Comparison of ENCODE assay signal across 23 cellular contexts in the genomic region with DNA sequence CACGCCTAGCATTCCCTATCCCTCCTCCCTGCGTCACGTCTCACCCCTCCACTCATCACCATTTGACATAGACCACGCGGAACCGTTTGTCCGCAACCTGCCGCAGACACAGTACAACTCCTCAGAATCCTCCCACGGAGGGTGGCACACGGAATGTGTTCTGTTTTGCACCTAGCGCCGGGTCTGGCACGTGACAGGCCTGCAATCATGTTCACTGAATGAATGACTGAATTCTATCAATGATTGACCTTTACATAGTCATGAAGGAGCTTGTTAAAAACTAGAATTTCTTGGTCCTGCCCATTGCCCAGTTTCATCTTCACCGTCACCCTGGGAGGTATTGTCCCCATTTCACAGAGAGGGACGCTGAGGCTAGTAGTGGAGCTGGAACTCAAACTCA. TPM values are rescaled to one million over a fixed set of nuclear protein-coding genes. Genes with fewer than 3 reads are reported as not detected.
A peak's percentile ranks its signal among the peaks of the same experiment; 100 is the strongest.
DNase-seq lines count a peak whose midpoint lies in the region; ATAC-seq, FAIRE-seq and TF ChIP-seq lines count a peak whose summit lies in the region.
"Had no signal": no experiment of that assay in that cellular context is flagged by ENCODE, and none has a peak within 500 bp of the region (broad histone marks: within the 10 kb centered on the region; RNA-seq: fewer than 3 reads in every experiment).

No MANE protein-coding gene starts in this region.

- H3K4me3 Mint-ChIP-seq in nephron: peak overlapping the region in 1 of 3 experiments; percentile 3
- H3K4me3 Mint-ChIP-seq: CD14-positive monocyte; CD4-positive, alpha-beta memory T cell; GM23338; HFFc6 had no signal

- H3K27me3 ChIP-seq in heart left ventricle (peaks cover 0 to 13% (median 0%) of the 10 kb centered on the region in 9 donors), small intestine (ENCODE audit: control insufficient read depth in 2 of 2, insufficient read depth in 2 of 2, low read length in 2 of 2) (peaks cover 0 to 10% of the 10 kb centered on the region in 2 donors)

- H3K36me3 ChIP-seq in heart left ventricle (no peaks in the 10 kb centered on the region), small intestine (ENCODE audit: control insufficient read depth in 2 of 2, insufficient read depth in 2 of 2, low read length in 2 of 2) (no peaks in the 10 kb centered on the region)
- H3K36me3 ChIP-seq: BLaER1 had no signal

- peaks cover 38% of the 10 kb centered on the region for H3K4me1 Mint-ChIP-seq in nephron
- H3K4me1 Mint-ChIP-seq: CD4-positive, alpha-beta memory T cell had no signal

- H3K27ac Mint-ChIP-seq in nephron: peak overlapping the region; percentile 23 to 61 (median 49)
- H3K27ac Mint-ChIP-seq: CD4-positive, alpha-beta memory T cell; GM23338; HFFc6 had no signal

- peaks cover 35% of the 10 kb centered on the region for H3K27me3 Mint-ChIP-seq in nephron (ENCODE audit: low read depth)

- FAIRE-seq in small intestine (lab: Jason Lieb, UNC): no peak
- FAIRE-seq: GM12892, GM18507, H54 had no signal

- H3K27ac ChIP-seq in heart left ventricle (no peak overlapping the region), small intestine (ENCODE audit: low read depth in 1 of 2, low read length in 1 of 2) (no peak overlapping the region)
- H3K27ac ChIP-seq: BLaER1 had no signal

- no peak for TF ChIP-seq CTCF in heart left ventricle (IDR thresholded peaks at IDR 0.05)
- TF ChIP-seq CTCF in nephron (IDR thresholded peaks at IDR 0.05; ENCODE audit: unreplicated experiment in 3 of 3): no peak

- H3K4me3 ChIP-seq in heart left ventricle (no peak overlapping the region), small intestine (ENCODE audit: low read depth in 1 of 2, low read length in 2 of 2) (no peak overlapping the region)
- H3K4me3 ChIP-seq: BLaER1, GM23338 had no signal

- intact Hi-C loops in Right ventricle myocardium superior (cut with DNase I) (no loop called here), heart left ventricle (cut with DNase I) (no loop called here)

- H3K4me1 ChIP-seq in heart left ventricle: peaks cover 0 to 22% (median under 1%) of the 10 kb centered on the region in 12 donors
- H3K4me1 ChIP-seq in small intestine (ENCODE audit: control insufficient read depth in 2 of 2, insufficient read depth in 1 of 2, low read depth in 1 of 2, low read length in 1 of 2): peaks cover 0 to 3% of the 10 kb centered on the region in 2 donors

- H3K9me3 ChIP-seq in heart left ventricle: no peaks in the 10 kb centered on the region
- no peaks in the 10 kb centered on the region for H3K9me3 ChIP-seq in small intestine (ENCODE audit: control insufficient read depth, low read depth)
- H3K9me3 ChIP-seq: BLaER1 had no signal

- WGBS in heart left ventricle, 4 donors: 80 to 87% (median 85%) methylated on average over 14 to 15 of the region's 15 CpGs
- 82 to 87% (median 86%) methylated on average over 15 of the region's 15 CpGs for WGBS in small intestine, 3 donors

- H3K9me3 Mint-ChIP-seq in nephron: no peaks in the 10 kb centered on the region
- H3K9me3 Mint-ChIP-seq: HFFc6 had no signal

- DNase-seq in Right ventricle myocardium superior (peak; percentile 11), heart left ventricle (no peak), kidney tubule cell (ENCODE audit: low spot score) (peak; percentile 63), NCI-H1694 (lab: John Stamatoyannopoulos, UW) (no peak), small intestine (no peak)
- DNase-seq: 8988T; CD4-positive, alpha-beta memory T cell; DMS153; DMS79; GDM1; HCEC 1CT; HFFc6 had no signal

- ATAC-seq in Right ventricle myocardium superior (ENCODE audit: poor library complexity): no peak
- ATAC-seq in heart left ventricle: no peak
- no peak for ATAC-seq in HG02678 (IDR thresholded peaks at IDR 0.05; ENCODE audit: unreplicated experiment)
- ATAC-seq: GM23338 had no signal

- no peaks in the 10 kb centered on the region for H3K36me3 Mint-ChIP-seq in nephron (ENCODE audit: low read depth)
- H3K36me3 Mint-ChIP-seq: CD4-positive, alpha-beta memory T cell had no signal

- TF ChIP-seq POLR2A in heart left ventricle (IDR thresholded peaks at IDR 0.05): no peak

RNA-seq across cellular contexts. Expression of a gene that starts 4.7 kb away (rescaled TPM):
- total RNA-seq in Right ventricle myocardium superior: 0.86 TPM
- 1 to 10 TPM in 4 of 9 donors, under 1 TPM in 4, not detected in 1; 0.63 to 3.8 (median 0.99) TPM for total RNA-seq in heart left ventricle
- polyA plus RNA-seq in heart left ventricle: under 1 TPM; 0.11 to 0.80 TPM
- 1 to 10 TPM in 2 of 3 donors, under 1 TPM in 1; 0.48 to 9.4 (median 3.0) TPM for polyA plus RNA-seq in small intestine
- total RNA-seq: A673, HFFc6 had no signal
- polyA plus RNA-seq: CD4-positive, alpha-beta memory T cell; GM23338 had no signal

RNA-seq across cellular contexts. Expression of a gene that starts 53.4 kb away (rescaled TPM):
- total RNA-seq in Right ventricle myocardium superior (3.3 TPM), heart left ventricle (1 to 10 TPM in 8 of 9 donors, under 1 TPM in 1; 0.87 to 4.6 (median 2.6) TPM)
- polyA plus RNA-seq in heart left ventricle (1 to 10 TPM in 1 of 2 donors, under 1 TPM in 1; 0.79 to 4.3 TPM), small intestine (10 to 100 TPM in 2 of 3 donors, under 1 TPM in 1; 0.24 to 18.6 (median 11.3) TPM)
- total RNA-seq: A673, Daoy, GM23338, HFFc6 had no signal
- polyA plus RNA-seq: AG04450, CD14-positive monocyte, GM23338 had no signal

Comparison
In these comparisons a context has a peak if more than half of its experiments do, and no peak if none do; other contexts are left out.
1. DNase-seq: peak in Right ventricle myocardium superior (single experiment) and kidney tubule cell (single experiment); none in heart left ventricle (0 of 5), NCI-H1694 (single experiment) and small intestine (single experiment).